8 cellular contexts compared by ENCODE assay signal in genomic region chr17:78484300-78485159, GRCh38.
DNase-seq lines count a peak whose midpoint lies in the region; ATAC-seq and TF ChIP-seq lines count a peak whose summit lies in the region.

No MANE protein-coding gene starts in this region.

- no peak overlapping the region for H3K27ac Mint-ChIP-seq in activated CD4-positive, alpha-beta memory T cell treated with anti-CD3 and anti-CD28 coated beads, Interleukin-2, amount 10 ng/mL, durations not matched to agents 7 days and 5 days

- 11% methylated on average over 33 of the region's 39 CpGs for WGBS in HUES64
- 7 to 12% (median 11%) methylated on average over 28 to 39 of the region's 39 CpGs for WGBS in psoas muscle, 3 donors

- ATAC-seq in psoas muscle (peak in 3 of 4 donors; percentile 55 to 73 (median 64)), SK-N-SH treated with all-trans-retinoic acid at 6 μM for 48 hours (no peak), HG03159 (IDR thresholded peaks at IDR 0.05; ENCODE audit: unreplicated experiment) (no peak)

- H3K9ac ChIP-seq in HUES64 (ENCODE audit: low read depth, low read length) = peak overlapping the region; percentile 61; the same call in 1 of the 2 replicates

- CTCF ChIA-PET in activated CD4-positive, alpha-beta memory T cell treated with anti-CD3 and anti-CD28 coated beads, Interleukin-2, amount 10 ng/mL, durations not matched to agents 7 days and 5 days (lab: Charles Lee) = no interaction called here

- POLR2A ChIA-PET in activated CD4-positive, alpha-beta memory T cell treated with anti-CD3 and anti-CD28 coated beads, Interleukin-2, amount 10 ng/mL, durations not matched to agents 7 days and 5 days (lab: Charles Lee) = no interaction called here

- H3K9me3 ChIP-seq in HUES64 (ENCODE audit: insufficient read depth, low read depth, low read length) (no peaks in the 10 kb centered on the region), psoas muscle (no peaks in the 10 kb centered on the region)

- DNase-seq in ELF-1 (ENCODE audit: low read depth, low spot score) (peak; percentile 27), erythroblast (lab: John Stamatoyannopoulos, UW) (peak; percentile 24), psoas muscle (no peak), NCI-H1092 (lab: John Stamatoyannopoulos, UW) (no peak)
- peak; percentile 67 for DNase-seq in activated CD4-positive, alpha-beta memory T cell treated with anti-CD3 and anti-CD28 coated beads, Interleukin-2, amount 10 ng/mL, durations not matched to agents 7 days and 5 days

- no peaks in the 10 kb centered on the region for H3K36me3 Mint-ChIP-seq in activated CD4-positive, alpha-beta memory T cell treated with anti-CD3 and anti-CD28 coated beads, Interleukin-2, amount 10 ng/mL, durations not matched to agents 7 days and 5 days (ENCODE audit: low read depth)

- peaks cover 4% of the 10 kb centered on the region; the same call in 1 of the 2 replicates for H3K4me1 ChIP-seq in HUES64 (ENCODE audit: insufficient read depth, low read length)
- no peaks in the 10 kb centered on the region for H3K4me1 ChIP-seq in psoas muscle

- TF ChIP-seq CTCF in psoas muscle (IDR thresholded peaks at IDR 0.05) = no peak

- H3K4me1 Mint-ChIP-seq in activated CD4-positive, alpha-beta memory T cell treated with anti-CD3 and anti-CD28 coated beads, Interleukin-2, amount 10 ng/mL, durations not matched to agents 7 days and 5 days = peaks cover 8% of the 10 kb centered on the region

- H3K4me3 ChIP-seq in HUES64 (ENCODE audit: low read length) (peak overlapping the region; percentile 62), psoas muscle (no peak overlapping the region)

- intact Hi-C loops in psoas muscle (cut with DNase I) = no loop called here

- H3K4me3 Mint-ChIP-seq in activated CD4-positive, alpha-beta memory T cell treated with anti-CD3 and anti-CD28 coated beads, Interleukin-2, amount 10 ng/mL, durations not matched to agents 7 days and 5 days = peak overlapping the region; percentile 59

- no peak overlapping the region for H3K27ac ChIP-seq in HUES64 (ENCODE audit: low read depth, low read length)
- no peak overlapping the region for H3K27ac ChIP-seq in psoas muscle

- peaks cover 13% of the 10 kb centered on the region for H3K27me3 Mint-ChIP-seq in activated CD4-positive, alpha-beta memory T cell treated with anti-CD3 and anti-CD28 coated beads, Interleukin-2, amount 10 ng/mL, durations not matched to agents 7 days and 5 days

- H3K27me3 ChIP-seq in HUES64 (ENCODE audit: insufficient read depth, low read length) (peaks cover 5% of the 10 kb centered on the region; the same call in 1 of the 2 replicates), psoas muscle (ENCODE audit: insufficient read depth in 3 of 3, low read length in 2 of 3) (peaks cover 0 to 5% (median 5%) of the 10 kb centered on the region in 3 donors)

- TF ChIP-seq POLR2A in erythroblast (IDR thresholded peaks at IDR 0.05; ENCODE audit: low read length) = no peak

- H3K36me3 ChIP-seq in HUES64 (ENCODE audit: insufficient read depth, low read length) = no peaks in the 10 kb centered on the region
- H3K36me3 ChIP-seq in psoas muscle (ENCODE audit: insufficient read depth in 1 of 2, low read depth in 1 of 2) = no peaks in the 10 kb centered on the region

- no peaks in the 10 kb centered on the region for H3K9me3 Mint-ChIP-seq in activated CD4-positive, alpha-beta memory T cell treated with anti-CD3 and anti-CD28 coated beads, Interleukin-2, amount 10 ng/mL, durations not matched to agents 7 days and 5 days

TF ChIP-seq in SK-N-SH treated with all-trans-retinoic acid at 6 μM for 48 hours, 23 proteins besides CTCF, POLR2A, EP300 and RAD21:
- TF ChIP-seq RARB (CRISPR knock-in tag; IDR thresholded peaks at IDR 0.05) = no peak
- no peak for TF ChIP-seq ZNF565 (CRISPR knock-in tag; conservative IDR thresholded peaks at IDR 0.05; ENCODE audit: low read depth)
- no peak for TF ChIP-seq CREB5 (CRISPR knock-in tag; IDR thresholded peaks at IDR 0.05; ENCODE audit: low read depth)
- TF ChIP-seq CSDC2 (CRISPR knock-in tag; IDR thresholded peaks at IDR 0.05) = no peak
- TF ChIP-seq, protein P1, sequence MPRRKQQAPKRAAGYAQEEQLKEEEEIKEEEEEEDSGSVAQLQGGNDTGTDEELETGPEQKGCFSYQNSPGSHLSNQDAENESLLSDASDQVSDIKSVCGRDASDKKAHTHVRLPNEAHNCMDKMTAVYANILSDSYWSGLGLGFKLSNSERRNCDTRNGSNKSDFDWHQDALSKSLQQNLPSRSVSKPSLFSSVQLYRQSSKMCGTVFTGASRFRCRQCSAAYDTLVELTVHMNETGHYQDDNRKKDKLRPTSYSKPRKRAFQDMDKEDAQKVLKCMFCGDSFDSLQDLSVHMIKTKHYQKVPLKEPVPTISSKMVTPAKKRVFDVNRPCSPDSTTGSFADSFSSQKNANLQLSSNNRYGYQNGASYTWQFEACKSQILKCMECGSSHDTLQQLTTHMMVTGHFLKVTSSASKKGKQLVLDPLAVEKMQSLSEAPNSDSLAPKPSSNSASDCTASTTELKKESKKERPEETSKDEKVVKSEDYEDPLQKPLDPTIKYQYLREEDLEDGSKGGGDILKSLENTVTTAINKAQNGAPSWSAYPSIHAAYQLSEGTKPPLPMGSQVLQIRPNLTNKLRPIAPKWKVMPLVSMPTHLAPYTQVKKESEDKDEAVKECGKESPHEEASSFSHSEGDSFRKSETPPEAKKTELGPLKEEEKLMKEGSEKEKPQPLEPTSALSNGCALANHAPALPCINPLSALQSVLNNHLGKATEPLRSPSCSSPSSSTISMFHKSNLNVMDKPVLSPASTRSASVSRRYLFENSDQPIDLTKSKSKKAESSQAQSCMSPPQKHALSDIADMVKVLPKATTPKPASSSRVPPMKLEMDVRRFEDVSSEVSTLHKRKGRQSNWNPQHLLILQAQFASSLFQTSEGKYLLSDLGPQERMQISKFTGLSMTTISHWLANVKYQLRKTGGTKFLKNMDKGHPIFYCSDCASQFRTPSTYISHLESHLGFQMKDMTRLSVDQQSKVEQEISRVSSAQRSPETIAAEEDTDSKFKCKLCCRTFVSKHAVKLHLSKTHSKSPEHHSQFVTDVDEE (CRISPR knock-in tag; IDR thresholded peaks at IDR 0.05) = no peak
- TF ChIP-seq OSR1 (CRISPR knock-in tag; IDR thresholded peaks at IDR 0.05) = no peak
- no peak for TF ChIP-seq ZC3H10 (CRISPR knock-in tag; IDR thresholded peaks at IDR 0.05)
- TF ChIP-seq GLIS3 (CRISPR knock-in tag; IDR thresholded peaks at IDR 0.05) = no peak
- no peak for TF ChIP-seq ZNF70 (CRISPR knock-in tag; IDR thresholded peaks at IDR 0.05)
- no peak for TF ChIP-seq TOX (CRISPR knock-in tag; IDR thresholded peaks at IDR 0.05; ENCODE audit: borderline replicate concordance)

Comparison
In these comparisons a context has a peak if more than half of its experiments do, and no peak if none do; other contexts are left out.
1. DNase-seq: peak in ELF-1 (single experiment), activated CD4-positive, alpha-beta memory T cell treated with anti-CD3 and anti-CD28 coated beads, Interleukin-2, amount 10 ng/mL, durations not matched to agents 7 days and 5 days (single experiment) and erythroblast (2 of 2); none in psoas muscle (0 of 2) and NCI-H1092 (single experiment).
2. ATAC-seq: peak in psoas muscle (3 of 4); none in SK-N-SH treated with all-trans-retinoic acid at 6 μM for 48 hours (single experiment) and HG03159 (single experiment).